In the genomic region with DNA sequence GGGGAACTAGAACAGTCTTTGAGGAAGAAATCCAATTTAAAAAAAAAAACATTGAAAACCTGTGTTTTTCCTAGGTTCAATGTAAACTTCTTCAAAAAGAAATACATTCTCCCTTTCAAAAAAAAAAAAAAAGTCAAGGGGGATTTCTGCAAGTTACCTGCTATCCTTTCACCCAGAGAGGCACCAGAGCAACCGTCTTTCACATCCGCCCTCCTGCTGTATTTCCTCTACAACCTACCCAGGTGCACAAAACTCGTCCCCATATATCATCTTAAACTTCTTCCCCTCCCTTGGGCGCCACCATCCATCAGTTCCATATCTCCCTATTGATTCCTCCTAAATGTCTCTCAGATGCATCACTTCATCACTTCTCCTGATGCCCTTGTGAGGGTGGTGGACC, we compare ENCODE assay signal across 15 cellular contexts.
DNase-seq lines count a peak whose midpoint lies in the region; ATAC-seq, FAIRE-seq and TF ChIP-seq lines count a peak whose summit lies in the region.
"Had no signal": no experiment of that assay in that cellular context is flagged by ENCODE, and none has a peak within 500 bp of the region (broad histone marks: within the 10 kb centered on the region; RNA-seq: fewer than 3 reads in every experiment).

No MANE protein-coding gene starts in this region.

- H3K27ac ChIP-seq in CD8-positive, alpha-beta T cell (ENCODE audit: low read depth, low read length) = no peak overlapping the region
- H3K27ac ChIP-seq: HL-60 had no signal

- no peak for TF ChIP-seq CTCF in CD8-positive, alpha-beta T cell (IDR thresholded peaks at IDR 0.05)
- TF ChIP-seq CTCF in bronchial epithelial cell (IDR thresholded peaks at IDR 0.05; ENCODE audit: insufficient read depth, low read length, severe bottlenecking) (no peak), glutamatergic neuron (IDR thresholded peaks at IDR 0.05; ENCODE audit: partially characterized antibody, unreplicated experiment) (no peak)

- no peak for DNase-seq in activated naive CD8-positive, alpha-beta T cell treated with anti-CD3 and anti-CD28 coated beads, Interleukin-2, amount 50 U/mL, for 24 hours
- DNase-seq in CD8-positive, alpha-beta T cell = no peak
- no peak for DNase-seq in bronchial epithelial cell (ENCODE audit: low read depth)
- DNase-seq in T-helper 2 cell = no peak
- no peak for DNase-seq in glutamatergic neuron
- no peak for DNase-seq in frontal cortex (ENCODE audit: low spot score in 2 of 2)
- DNase-seq: C1 segment of cervical spinal cord, Calu3, DMS 273 treated with DMSO at 0.1 percent for 48 hours had no signal

- FAIRE-seq in bronchial epithelial cell (lab: Jason Lieb, UNC) = peak; percentile 73
- no peak for FAIRE-seq in frontal cortex (lab: Jason Lieb, UNC)
- FAIRE-seq: A204.1, GM18507 had no signal

- no peaks in the 10 kb centered on the region for H3K9me3 Mint-ChIP-seq in activated naive CD8-positive, alpha-beta T cell (ENCODE audit: low read depth)
- no peaks in the 10 kb centered on the region for H3K9me3 Mint-ChIP-seq in activated naive CD8-positive, alpha-beta T cell treated with anti-CD3 and anti-CD28 coated beads, Interleukin-2, amount 50 U/mL, for 24 hours
- no peaks in the 10 kb centered on the region for H3K9me3 Mint-ChIP-seq in CD8-positive, alpha-beta T cell
- peaks cover 2% of the 10 kb centered on the region for H3K9me3 Mint-ChIP-seq in glutamatergic neuron (ENCODE audit: unreplicated experiment)

- H3K36me3 Mint-ChIP-seq in activated naive CD8-positive, alpha-beta T cell = peaks cover 3% of the 10 kb centered on the region
- H3K36me3 Mint-ChIP-seq in activated naive CD8-positive, alpha-beta T cell treated with anti-CD3 and anti-CD28 coated beads, Interleukin-2, amount 50 U/mL, for 24 hours (ENCODE audit: low read depth) = peaks cover 2% of the 10 kb centered on the region
- H3K36me3 Mint-ChIP-seq in CD8-positive, alpha-beta T cell = peaks cover 5% of the 10 kb centered on the region
- H3K36me3 Mint-ChIP-seq in glutamatergic neuron (ENCODE audit: unreplicated experiment) = no peaks in the 10 kb centered on the region

- H3K36me3 ChIP-seq in CD8-positive, alpha-beta T cell (ENCODE audit: insufficient read depth, low read length) = no peaks in the 10 kb centered on the region
- H3K36me3 ChIP-seq in bronchial epithelial cell (ENCODE audit: control insufficient read depth, insufficient read depth, low read length) = no peaks in the 10 kb centered on the region

- H3K4me3 Mint-ChIP-seq in activated naive CD8-positive, alpha-beta T cell = no peak overlapping the region
- H3K4me3 Mint-ChIP-seq in activated naive CD8-positive, alpha-beta T cell treated with anti-CD3 and anti-CD28 coated beads, Interleukin-2, amount 50 U/mL, for 24 hours = no peak overlapping the region
- H3K4me3 Mint-ChIP-seq in CD8-positive, alpha-beta T cell = no peak overlapping the region
- H3K4me3 Mint-ChIP-seq in glutamatergic neuron (ENCODE audit: unreplicated experiment) = no peak overlapping the region
- H3K4me3 Mint-ChIP-seq: B cell had no signal

- CTCF ChIA-PET in CD8-positive, alpha-beta T cell (lab: Charles Lee) = no interaction called here

- H3K4me1 ChIP-seq in CD8-positive, alpha-beta T cell (ENCODE audit: insufficient read depth, low read length) = peaks cover 13% of the 10 kb centered on the region

- no peak for ATAC-seq in activated naive CD8-positive, alpha-beta T cell treated with anti-CD3 and anti-CD28 coated beads, Interleukin-2, amount 50 U/mL, for 24 hours
- peak; percentile 31 for ATAC-seq in CD8-positive, alpha-beta T cell
- ATAC-seq: HCT116 had no signal

- peaks cover 55% of the 10 kb centered on the region for H3K4me1 Mint-ChIP-seq in activated naive CD8-positive, alpha-beta T cell (ENCODE audit: low read depth)
- peaks cover 28% of the 10 kb centered on the region for H3K4me1 Mint-ChIP-seq in activated naive CD8-positive, alpha-beta T cell treated with anti-CD3 and anti-CD28 coated beads, Interleukin-2, amount 50 U/mL, for 24 hours
- peaks cover 55% of the 10 kb centered on the region for H3K4me1 Mint-ChIP-seq in CD8-positive, alpha-beta T cell (ENCODE audit: low read depth)
- H3K4me1 Mint-ChIP-seq in glutamatergic neuron (ENCODE audit: low read depth, unreplicated experiment) = no peaks in the 10 kb centered on the region

- POLR2A ChIA-PET in CD8-positive, alpha-beta T cell (lab: Charles Lee) = interaction anchor here (2.6 kb wide), 1 partner anchor 75 kb away, joined by 8 read pairs; a partner anchor contains a TSS

- H3K27me3 ChIP-seq in CD8-positive, alpha-beta T cell (ENCODE audit: insufficient read depth, low read length) = no peaks in the 10 kb centered on the region
- H3K27me3 ChIP-seq in bronchial epithelial cell (ENCODE audit: control insufficient read depth, insufficient read depth, low read length) = no peaks in the 10 kb centered on the region

- intact Hi-C loops in CD8-positive, alpha-beta T cell (cut with DNase I, micrococcal nuclease) = loop anchor here in 1 of 2 experiments (2.0 kb wide), 1 partner anchor 21 kb away; no protein-coding TSS in a partner anchor

- H3K9me3 ChIP-seq in CD8-positive, alpha-beta T cell (ENCODE audit: low read length) = no peaks in the 10 kb centered on the region

- H3K4me3 ChIP-seq in CD8-positive, alpha-beta T cell (ENCODE audit: low read depth, low read length) = no peak overlapping the region
- no peak overlapping the region for H3K4me3 ChIP-seq in bronchial epithelial cell (ENCODE audit: low read depth, low read length)

- no peaks in the 10 kb centered on the region for H3K27me3 Mint-ChIP-seq in activated naive CD8-positive, alpha-beta T cell
- no peaks in the 10 kb centered on the region for H3K27me3 Mint-ChIP-seq in activated naive CD8-positive, alpha-beta T cell treated with anti-CD3 and anti-CD28 coated beads, Interleukin-2, amount 50 U/mL, for 24 hours
- H3K27me3 Mint-ChIP-seq in CD8-positive, alpha-beta T cell (ENCODE audit: low read depth) = no peaks in the 10 kb centered on the region
- no peaks in the 10 kb centered on the region for H3K27me3 Mint-ChIP-seq in glutamatergic neuron (ENCODE audit: unreplicated experiment)
- H3K27me3 Mint-ChIP-seq: B cell had no signal

- H3K27ac Mint-ChIP-seq in activated naive CD8-positive, alpha-beta T cell = peak overlapping the region; percentile 23
- H3K27ac Mint-ChIP-seq in activated naive CD8-positive, alpha-beta T cell treated with anti-CD3 and anti-CD28 coated beads, Interleukin-2, amount 50 U/mL, for 24 hours = no peak overlapping the region
- H3K27ac Mint-ChIP-seq in CD8-positive, alpha-beta T cell = peak overlapping the region; percentile 49
- H3K27ac Mint-ChIP-seq in glutamatergic neuron (ENCODE audit: unreplicated experiment) = no peak overlapping the region
- H3K27ac Mint-ChIP-seq: B cell had no signal

Comparison
In these comparisons a context has a peak if more than half of its experiments do, and no peak if none do; other contexts are left out.
1. H3K27ac Mint-ChIP-seq: peak in activated naive CD8-positive, alpha-beta T cell (single experiment) and CD8-positive, alpha-beta T cell (single experiment); none in activated naive CD8-positive, alpha-beta T cell treated with anti-CD3 and anti-CD28 coated beads, Interleukin-2, amount 50 U/mL, for 24 hours (single experiment) and glutamatergic neuron (single experiment).